In the genomic region with DNA sequence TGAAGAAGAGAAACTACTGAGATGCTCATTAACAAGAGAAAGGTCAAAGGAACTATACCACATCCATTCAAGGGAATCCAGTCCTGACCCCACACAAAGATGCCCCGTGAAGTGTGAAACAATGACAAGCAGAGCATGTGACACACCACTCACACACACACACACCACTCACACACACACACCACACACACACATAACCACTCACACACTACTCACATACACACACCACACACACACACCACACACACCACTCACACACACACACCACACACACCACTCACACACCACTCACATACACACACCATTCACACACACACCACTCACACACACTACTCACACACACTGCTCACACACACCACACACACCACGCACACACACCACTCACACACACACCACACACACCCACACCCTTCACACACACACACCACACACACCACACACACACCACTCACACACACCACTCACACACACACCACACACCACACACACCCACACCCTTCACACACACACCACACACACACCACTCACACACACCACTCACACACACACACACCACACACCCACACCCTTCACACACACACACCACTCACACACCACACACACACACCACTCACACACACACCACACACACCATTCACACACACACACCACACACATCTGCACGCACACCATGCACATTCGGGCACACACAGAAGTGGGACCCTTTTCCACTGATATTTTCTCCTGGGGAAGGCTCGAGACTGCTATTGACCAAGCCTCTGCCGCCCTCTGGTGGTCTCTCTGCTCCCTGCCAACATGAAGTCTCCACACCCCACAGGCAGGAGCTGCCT, we compare ENCODE assay signal across 1 cellular context.
A peak's percentile ranks its signal among the peaks of the same experiment; 100 is the strongest.
TF ChIP-seq lines count a peak whose summit lies in the region.

No MANE protein-coding gene starts in this region.

TF ChIP-seq in K562, 482 proteins besides CTCF, POLR2A, EP300 and RAD21 (continued from another document and continues in another):
- TF ChIP-seq POLR2H (tag; IDR thresholded peaks at IDR 0.05; ENCODE audit: low read depth), result no peak
- no peak for TF ChIP-seq CBX5 (IDR thresholded peaks at IDR 0.05; ENCODE audit: borderline replicate concordance, low read depth)
- TF ChIP-seq SOX6 (IDR thresholded peaks at IDR 0.05), result peak; percentile 62; the same call in 1 of the 2 replicates
- peak; percentile 93; the same call in 1 of the 2 replicates for TF ChIP-seq RBM14 (IDR thresholded peaks at IDR 0.05; ENCODE audit: borderline replicate concordance, insufficient read depth, low read depth, low read length)
- TF ChIP-seq TBL1XR1 (IDR thresholded peaks at IDR 0.05; ENCODE audit: low read length in 2 of 2), result peak; percentile 85 to 92; a peak in 3 of 4 replicates
- TF ChIP-seq BHLHE40 (IDR thresholded peaks at IDR 0.05; ENCODE audit: low read length), result peak; percentile 84
- TF ChIP-seq ASH1L (IDR thresholded peaks at IDR 0.05; ENCODE audit: borderline replicate concordance, low read depth, partially characterized antibody), result peak; percentile 75
- TF ChIP-seq ESRRB (CRISPR knock-in tag; IDR thresholded peaks at IDR 0.05; ENCODE audit: borderline replicate concordance), result no peak
- TF ChIP-seq ZZZ3 (IDR thresholded peaks at IDR 0.05), result no peak
- 0 out of 2 replicates have a peak, but pooled peaks have one; percentile 28 for TF ChIP-seq STAT5A (IDR thresholded peaks at IDR 0.05; ENCODE audit: borderline replicate concordance, low read length)
- TF ChIP-seq ZKSCAN1 (IDR thresholded peaks at IDR 0.05; ENCODE audit: low read depth, low read length), result peak; percentile 68
- TF ChIP-seq CC2D1A (IDR thresholded peaks at IDR 0.05), result peak; percentile 99
- TF ChIP-seq, protein P1, sequence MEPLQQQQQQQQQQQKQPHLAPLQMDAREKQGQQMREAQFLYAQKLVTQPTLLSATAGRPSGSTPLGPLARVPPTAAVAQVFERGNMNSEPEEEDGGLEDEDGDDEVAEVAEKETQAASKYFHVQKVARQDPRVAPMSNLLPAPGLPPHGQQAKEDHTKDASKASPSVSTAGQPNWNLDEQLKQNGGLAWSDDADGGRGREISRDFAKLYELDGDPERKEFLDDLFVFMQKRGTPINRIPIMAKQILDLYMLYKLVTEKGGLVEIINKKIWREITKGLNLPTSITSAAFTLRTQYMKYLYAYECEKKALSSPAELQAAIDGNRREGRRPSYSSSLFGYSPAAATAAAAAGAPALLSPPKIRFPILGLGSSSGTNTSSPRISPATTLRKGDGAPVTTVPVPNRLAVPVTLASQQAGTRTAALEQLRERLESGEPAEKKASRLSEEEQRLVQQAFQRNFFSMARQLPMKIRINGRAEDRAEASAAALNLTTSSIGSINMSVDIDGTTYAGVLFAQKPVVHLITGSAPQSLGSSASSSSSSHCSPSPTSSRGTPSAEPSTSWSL (CRISPR knock-in tag; IDR thresholded peaks at IDR 0.05; ENCODE audit: borderline replicate concordance), result no peak
- TF ChIP-seq XRCC5 (IDR thresholded peaks at IDR 0.05; ENCODE audit: low read depth, low read length), result peak; percentile 89; the same call in 1 of the 2 replicates
- TF ChIP-seq, protein P2, sequence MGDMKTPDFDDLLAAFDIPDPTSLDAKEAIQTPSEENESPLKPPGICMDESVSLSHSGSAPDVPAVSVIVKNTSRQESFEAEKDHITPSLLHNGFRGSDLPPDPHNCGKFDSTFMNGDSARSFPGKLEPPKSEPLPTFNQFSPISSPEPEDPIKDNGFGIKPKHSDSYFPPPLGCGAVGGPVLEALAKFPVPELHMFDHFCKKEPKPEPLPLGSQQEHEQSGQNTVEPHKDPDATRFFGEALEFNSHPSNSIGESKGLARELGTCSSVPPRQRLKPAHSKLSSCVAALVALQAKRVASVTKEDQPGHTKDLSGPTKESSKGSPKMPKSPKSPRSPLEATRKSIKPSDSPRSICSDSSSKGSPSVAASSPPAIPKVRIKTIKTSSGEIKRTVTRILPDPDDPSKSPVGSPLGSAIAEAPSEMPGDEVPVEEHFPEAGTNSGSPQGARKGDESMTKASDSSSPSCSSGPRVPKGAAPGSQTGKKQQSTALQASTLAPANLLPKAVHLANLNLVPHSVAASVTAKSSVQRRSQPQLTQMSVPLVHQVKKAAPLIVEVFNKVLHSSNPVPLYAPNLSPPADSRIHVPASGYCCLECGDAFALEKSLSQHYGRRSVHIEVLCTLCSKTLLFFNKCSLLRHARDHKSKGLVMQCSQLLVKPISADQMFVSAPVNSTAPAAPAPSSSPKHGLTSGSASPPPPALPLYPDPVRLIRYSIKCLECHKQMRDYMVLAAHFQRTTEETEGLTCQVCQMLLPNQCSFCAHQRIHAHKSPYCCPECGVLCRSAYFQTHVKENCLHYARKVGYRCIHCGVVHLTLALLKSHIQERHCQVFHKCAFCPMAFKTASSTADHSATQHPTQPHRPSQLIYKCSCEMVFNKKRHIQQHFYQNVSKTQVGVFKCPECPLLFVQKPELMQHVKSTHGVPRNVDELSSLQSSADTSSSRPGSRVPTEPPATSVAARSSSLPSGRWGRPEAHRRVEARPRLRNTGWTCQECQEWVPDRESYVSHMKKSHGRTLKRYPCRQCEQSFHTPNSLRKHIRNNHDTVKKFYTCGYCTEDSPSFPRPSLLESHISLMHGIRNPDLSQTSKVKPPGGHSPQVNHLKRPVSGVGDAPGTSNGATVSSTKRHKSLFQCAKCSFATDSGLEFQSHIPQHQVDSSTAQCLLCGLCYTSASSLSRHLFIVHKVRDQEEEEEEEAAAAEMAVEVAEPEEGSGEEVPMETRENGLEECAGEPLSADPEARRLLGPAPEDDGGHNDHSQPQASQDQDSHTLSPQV (IDR thresholded peaks at IDR 0.05), result no peak
- TF ChIP-seq, protein P3, sequence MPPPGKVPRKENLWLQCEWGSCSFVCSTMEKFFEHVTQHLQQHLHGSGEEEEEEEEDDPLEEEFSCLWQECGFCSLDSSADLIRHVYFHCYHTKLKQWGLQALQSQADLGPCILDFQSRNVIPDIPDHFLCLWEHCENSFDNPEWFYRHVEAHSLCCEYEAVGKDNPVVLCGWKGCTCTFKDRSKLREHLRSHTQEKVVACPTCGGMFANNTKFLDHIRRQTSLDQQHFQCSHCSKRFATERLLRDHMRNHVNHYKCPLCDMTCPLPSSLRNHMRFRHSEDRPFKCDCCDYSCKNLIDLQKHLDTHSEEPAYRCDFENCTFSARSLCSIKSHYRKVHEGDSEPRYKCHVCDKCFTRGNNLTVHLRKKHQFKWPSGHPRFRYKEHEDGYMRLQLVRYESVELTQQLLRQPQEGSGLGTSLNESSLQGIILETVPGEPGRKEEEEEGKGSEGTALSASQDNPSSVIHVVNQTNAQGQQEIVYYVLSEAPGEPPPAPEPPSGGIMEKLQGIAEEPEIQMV (tag; conservative IDR thresholded peaks at IDR 0.05; ENCODE audit: low read depth), result no peak
- TF ChIP-seq SRSF3 (IDR thresholded peaks at IDR 0.05; ENCODE audit: insufficient read depth, low read length), result peak; percentile 98
- TF ChIP-seq, protein P4, sequence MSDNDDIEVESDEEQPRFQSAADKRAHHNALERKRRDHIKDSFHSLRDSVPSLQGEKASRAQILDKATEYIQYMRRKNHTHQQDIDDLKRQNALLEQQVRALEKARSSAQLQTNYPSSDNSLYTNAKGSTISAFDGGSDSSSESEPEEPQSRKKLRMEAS (CRISPR knock-in tag; IDR thresholded peaks at IDR 0.05), result no peak
- TF ChIP-seq, protein P5, sequence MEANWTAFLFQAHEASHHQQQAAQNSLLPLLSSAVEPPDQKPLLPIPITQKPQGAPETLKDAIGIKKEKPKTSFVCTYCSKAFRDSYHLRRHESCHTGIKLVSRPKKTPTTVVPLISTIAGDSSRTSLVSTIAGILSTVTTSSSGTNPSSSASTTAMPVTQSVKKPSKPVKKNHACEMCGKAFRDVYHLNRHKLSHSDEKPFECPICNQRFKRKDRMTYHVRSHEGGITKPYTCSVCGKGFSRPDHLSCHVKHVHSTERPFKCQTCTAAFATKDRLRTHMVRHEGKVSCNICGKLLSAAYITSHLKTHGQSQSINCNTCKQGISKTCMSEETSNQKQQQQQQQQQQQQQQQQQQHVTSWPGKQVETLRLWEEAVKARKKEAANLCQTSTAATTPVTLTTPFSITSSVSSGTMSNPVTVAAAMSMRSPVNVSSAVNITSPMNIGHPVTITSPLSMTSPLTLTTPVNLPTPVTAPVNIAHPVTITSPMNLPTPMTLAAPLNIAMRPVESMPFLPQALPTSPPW (CRISPR knock-in tag; IDR thresholded peaks at IDR 0.05), result no peak; the same call in 1 of the 2 replicates
- TF ChIP-seq PHF21A (IDR thresholded peaks at IDR 0.05; ENCODE audit: borderline replicate concordance, low read depth), result peak; percentile 8; the same call in 1 of the 2 replicates
- peak; percentile 88 for TF ChIP-seq CHD4 (IDR thresholded peaks at IDR 0.05; ENCODE audit: insufficient read depth, insufficient replicate concordance, low read depth, low read length, poor library complexity, severe bottlenecking)
- TF ChIP-seq ZBTB17 (CRISPR knock-in tag; IDR thresholded peaks at IDR 0.05), result no peak
- TF ChIP-seq, protein P6, sequence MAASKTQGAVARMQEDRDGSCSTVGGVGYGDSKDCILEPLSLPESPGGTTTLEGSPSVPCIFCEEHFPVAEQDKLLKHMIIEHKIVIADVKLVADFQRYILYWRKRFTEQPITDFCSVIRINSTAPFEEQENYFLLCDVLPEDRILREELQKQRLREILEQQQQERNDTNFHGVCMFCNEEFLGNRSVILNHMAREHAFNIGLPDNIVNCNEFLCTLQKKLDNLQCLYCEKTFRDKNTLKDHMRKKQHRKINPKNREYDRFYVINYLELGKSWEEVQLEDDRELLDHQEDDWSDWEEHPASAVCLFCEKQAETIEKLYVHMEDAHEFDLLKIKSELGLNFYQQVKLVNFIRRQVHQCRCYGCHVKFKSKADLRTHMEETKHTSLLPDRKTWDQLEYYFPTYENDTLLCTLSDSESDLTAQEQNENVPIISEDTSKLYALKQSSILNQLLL (CRISPR knock-in tag; IDR thresholded peaks at IDR 0.05; ENCODE audit: borderline replicate concordance), result no peak
- peak; percentile 71; the same call in 1 of the 2 replicates for TF ChIP-seq DIDO1 (tag; IDR thresholded peaks at IDR 0.05; ENCODE audit: low read depth)
- TF ChIP-seq, protein P7, sequence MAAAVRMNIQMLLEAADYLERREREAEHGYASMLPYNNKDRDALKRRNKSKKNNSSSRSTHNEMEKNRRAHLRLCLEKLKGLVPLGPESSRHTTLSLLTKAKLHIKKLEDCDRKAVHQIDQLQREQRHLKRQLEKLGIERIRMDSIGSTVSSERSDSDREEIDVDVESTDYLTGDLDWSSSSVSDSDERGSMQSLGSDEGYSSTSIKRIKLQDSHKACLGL (CRISPR knock-in tag; IDR thresholded peaks at IDR 0.05; ENCODE audit: borderline replicate concordance, poor library complexity, severe bottlenecking), result no peak
- TF ChIP-seq POLR3A (IDR thresholded peaks at IDR 0.05; ENCODE audit: borderline replicate concordance, extremely low read depth, insufficient read depth, insufficient read length), result no peak
- peak; percentile 100 for TF ChIP-seq ARID2 (IDR thresholded peaks at IDR 0.05)
- no peak for TF ChIP-seq MAFG (tag; conservative IDR thresholded peaks at IDR 0.05)
- TF ChIP-seq ZFP30 (CRISPR knock-in tag; IDR thresholded peaks at IDR 0.05; ENCODE audit: borderline replicate concordance), result no peak
- TF ChIP-seq, protein P8, sequence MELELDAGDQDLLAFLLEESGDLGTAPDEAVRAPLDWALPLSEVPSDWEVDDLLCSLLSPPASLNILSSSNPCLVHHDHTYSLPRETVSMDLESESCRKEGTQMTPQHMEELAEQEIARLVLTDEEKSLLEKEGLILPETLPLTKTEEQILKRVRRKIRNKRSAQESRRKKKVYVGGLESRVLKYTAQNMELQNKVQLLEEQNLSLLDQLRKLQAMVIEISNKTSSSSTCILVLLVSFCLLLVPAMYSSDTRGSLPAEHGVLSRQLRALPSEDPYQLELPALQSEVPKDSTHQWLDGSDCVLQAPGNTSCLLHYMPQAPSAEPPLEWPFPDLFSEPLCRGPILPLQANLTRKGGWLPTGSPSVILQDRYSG (tag; conservative IDR thresholded peaks at IDR 0.05; ENCODE audit: low read depth), result no peak
- TF ChIP-seq PHB2 (IDR thresholded peaks at IDR 0.05; ENCODE audit: low read depth), result peak; percentile 87
